In genomic region chr7:155437836-155438235, GRCh38 we compare ENCODE assay signal across 29 cellular contexts. TPM values are rescaled to one million over a fixed set of nuclear protein-coding genes. Genes with fewer than 3 reads are reported as not detected.
"Had no signal": no experiment of that assay in that cellular context is flagged by ENCODE, and none has a peak within 500 bp of the region (broad histone marks: within the 10 kb centered on the region; RNA-seq: fewer than 3 reads in every experiment).

No MANE protein-coding gene starts in this region.

- H3K27me3 ChIP-seq: right atrium auricular region, right lobe of liver, testis, thyroid gland, vagina had no signal

- H3K9me3 ChIP-seq: heart left ventricle, mucosa of descending colon, right atrium auricular region, right lobe of liver, stomach, testis, thyroid gland, transverse colon, upper lobe of left lung, vagina had no signal

- DNase-seq: hypothalamus; immature natural killer cell; left cardiac atrium; midbrain; mucosa of descending colon; naive thymus-derived CD4-positive, alpha-beta T cell; nucleus accumbens; stimulated activated CD4-positive, alpha-beta T cell treated with anti-CD3 and anti-CD28 coated beads, Interleukin-12 subunit alpha, Interleukin-12 subunit beta, amount 100 ng/mL, for 4 hours; stimulated activated CD4-positive, alpha-beta T cell treated with anti-CD3 and anti-CD28 coated beads, Interleukin-15, amount 100 ng/mL, for 24 hours; stimulated activated CD4-positive, alpha-beta T cell treated with anti-CD3 and anti-CD28 coated beads, Interleukin-2, amount 100 ng/mL, for 24 hours; stimulated activated CD4-positive, alpha-beta T cell treated with anti-CD3 and anti-CD28 coated beads, Interleukin-4, amount 100 ng/mL, for 1 hour; stimulated activated naive B cell treated with anti-CD40 and anti-IgM and Interleukin-4, amounts not matched to agents 10 μg/mL and 1 μg/mL and 100 μg/mL, for 72 hours; stimulated activated naive CD8-positive, alpha-beta T cell treated with anti-CD3 and anti-CD28 coated beads, Interleukin-15, Interleukin-2, amounts not matched to agents 100 U/mL and 50 U/mL, for 24 hours; stomach; testis; thyroid gland; transverse colon; upper lobe of left lung had no signal

- H3K4me1 ChIP-seq: heart left ventricle, parathyroid adenoma, right atrium auricular region, right lobe of liver, stomach, testis, thyroid gland, transverse colon, upper lobe of left lung, vagina had no signal

- H3K36me3 ChIP-seq: heart left ventricle, right atrium auricular region, right lobe of liver, stomach, thyroid gland, transverse colon, upper lobe of left lung, vagina had no signal

- H3K4me3 ChIP-seq: heart left ventricle, mucosa of descending colon, right atrium auricular region, right lobe of liver, smooth muscle cell, stomach, testis, thyroid gland, transverse colon, upper lobe of left lung, vagina had no signal

- H3K27ac ChIP-seq: heart left ventricle, parathyroid adenoma, right atrium auricular region, right lobe of liver, stomach, testis, thyroid gland, transverse colon, upper lobe of left lung, vagina had no signal

- ATAC-seq: heart left ventricle; left cardiac atrium; left lobe of liver; mucosa of descending colon; naive thymus-derived CD4-positive, alpha-beta T cell; right lobe of liver; stimulated activated naive B cell treated with anti-CD40 and anti-IgM and Interleukin-4, amounts not matched to agents 10 μg/mL and 1 μg/mL and 100 μg/mL, for 72 hours; stimulated activated naive CD8-positive, alpha-beta T cell treated with anti-CD3 and anti-CD28 coated beads, Interleukin-15, Interleukin-2, amounts not matched to agents 100 U/mL and 50 U/mL, for 24 hours had no signal

RNA-seq across cellular contexts. Expression of gene EN2, which starts 20.1 kb away (rescaled TPM):
- total RNA-seq: left lobe of liver; lung microvascular endothelial cell; mucosa of descending colon; naive thymus-derived CD4-positive, alpha-beta T cell; progenitor cell of endocrine pancreas; pulmonary artery endothelial cell; right atrium auricular region; right lobe of liver; smooth muscle cell; stomach; transverse colon; upper lobe of left lung; urinary bladder had no signal
- polyA plus RNA-seq: immature natural killer cell; naive thymus-derived CD4-positive, alpha-beta T cell; smooth muscle cell had no signal
